1 cellular context compared by ENCODE assay signal in genomic region chr22:21663738-21664137, GRCh38.
TF ChIP-seq lines count a peak whose summit lies in the region.

No MANE protein-coding gene starts in this region.

TF ChIP-seq in K562, 482 proteins besides CTCF, POLR2A, EP300 and RAD21:
- TF ChIP-seq SP2 (IDR thresholded peaks at IDR 0.05; ENCODE audit: extremely low read depth, low read depth, low read length, poor library complexity, severe bottlenecking) (peak; percentile 7), KAT2B (IDR thresholded peaks at IDR 0.05; ENCODE audit: low read depth, low read length) (no peak), CGGBP1 (CRISPR knock-in tag; IDR thresholded peaks at IDR 0.05) (no peak), PRPF4 (IDR thresholded peaks at IDR 0.05; ENCODE audit: insufficient read depth, low read depth, low read length, poor library complexity, severe bottlenecking) (no peak), SREBF1 (IDR thresholded peaks at IDR 0.05; ENCODE audit: borderline replicate concordance, low read depth, low read length) (0 out of 2 replicates have a peak, but pooled peaks have one; percentile 12), ZNF561 (CRISPR knock-in tag; conservative IDR thresholded peaks at IDR 0.05) (no peak), KLF13 (tag; IDR thresholded peaks at IDR 0.05; ENCODE audit: borderline replicate concordance, low read depth) (no peak), STAG1 (CRISPR knock-in tag; IDR thresholded peaks at IDR 0.05; ENCODE audit: borderline replicate concordance) (no peak), SMARCB1 (IDR thresholded peaks at IDR 0.05; ENCODE audit: insufficient read length, low read depth) (no peak), HMGXB4 (CRISPR knock-in tag; IDR thresholded peaks at IDR 0.05) (peak; percentile 61; the same call in 1 of the 2 replicates)
- TF ChIP-seq, protein P1, sequence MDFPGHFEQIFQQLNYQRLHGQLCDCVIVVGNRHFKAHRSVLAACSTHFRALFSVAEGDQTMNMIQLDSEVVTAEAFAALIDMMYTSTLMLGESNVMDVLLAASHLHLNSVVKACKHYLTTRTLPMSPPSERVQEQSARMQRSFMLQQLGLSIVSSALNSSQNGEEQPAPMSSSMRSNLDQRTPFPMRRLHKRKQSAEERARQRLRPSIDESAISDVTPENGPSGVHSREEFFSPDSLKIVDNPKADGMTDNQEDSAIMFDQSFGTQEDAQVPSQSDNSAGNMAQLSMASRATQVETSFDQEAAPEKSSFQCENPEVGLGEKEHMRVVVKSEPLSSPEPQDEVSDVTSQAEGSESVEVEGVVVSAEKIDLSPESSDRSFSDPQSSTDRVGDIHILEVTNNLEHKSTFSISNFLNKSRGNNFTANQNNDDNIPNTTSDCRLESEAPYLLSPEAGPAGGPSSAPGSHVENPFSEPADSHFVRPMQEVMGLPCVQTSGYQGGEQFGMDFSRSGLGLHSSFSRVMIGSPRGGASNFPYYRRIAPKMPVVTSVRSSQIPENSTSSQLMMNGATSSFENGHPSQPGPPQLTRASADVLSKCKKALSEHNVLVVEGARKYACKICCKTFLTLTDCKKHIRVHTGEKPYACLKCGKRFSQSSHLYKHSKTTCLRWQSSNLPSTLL (IDR thresholded peaks at IDR 0.05), result no peak
- TF ChIP-seq, protein P2, sequence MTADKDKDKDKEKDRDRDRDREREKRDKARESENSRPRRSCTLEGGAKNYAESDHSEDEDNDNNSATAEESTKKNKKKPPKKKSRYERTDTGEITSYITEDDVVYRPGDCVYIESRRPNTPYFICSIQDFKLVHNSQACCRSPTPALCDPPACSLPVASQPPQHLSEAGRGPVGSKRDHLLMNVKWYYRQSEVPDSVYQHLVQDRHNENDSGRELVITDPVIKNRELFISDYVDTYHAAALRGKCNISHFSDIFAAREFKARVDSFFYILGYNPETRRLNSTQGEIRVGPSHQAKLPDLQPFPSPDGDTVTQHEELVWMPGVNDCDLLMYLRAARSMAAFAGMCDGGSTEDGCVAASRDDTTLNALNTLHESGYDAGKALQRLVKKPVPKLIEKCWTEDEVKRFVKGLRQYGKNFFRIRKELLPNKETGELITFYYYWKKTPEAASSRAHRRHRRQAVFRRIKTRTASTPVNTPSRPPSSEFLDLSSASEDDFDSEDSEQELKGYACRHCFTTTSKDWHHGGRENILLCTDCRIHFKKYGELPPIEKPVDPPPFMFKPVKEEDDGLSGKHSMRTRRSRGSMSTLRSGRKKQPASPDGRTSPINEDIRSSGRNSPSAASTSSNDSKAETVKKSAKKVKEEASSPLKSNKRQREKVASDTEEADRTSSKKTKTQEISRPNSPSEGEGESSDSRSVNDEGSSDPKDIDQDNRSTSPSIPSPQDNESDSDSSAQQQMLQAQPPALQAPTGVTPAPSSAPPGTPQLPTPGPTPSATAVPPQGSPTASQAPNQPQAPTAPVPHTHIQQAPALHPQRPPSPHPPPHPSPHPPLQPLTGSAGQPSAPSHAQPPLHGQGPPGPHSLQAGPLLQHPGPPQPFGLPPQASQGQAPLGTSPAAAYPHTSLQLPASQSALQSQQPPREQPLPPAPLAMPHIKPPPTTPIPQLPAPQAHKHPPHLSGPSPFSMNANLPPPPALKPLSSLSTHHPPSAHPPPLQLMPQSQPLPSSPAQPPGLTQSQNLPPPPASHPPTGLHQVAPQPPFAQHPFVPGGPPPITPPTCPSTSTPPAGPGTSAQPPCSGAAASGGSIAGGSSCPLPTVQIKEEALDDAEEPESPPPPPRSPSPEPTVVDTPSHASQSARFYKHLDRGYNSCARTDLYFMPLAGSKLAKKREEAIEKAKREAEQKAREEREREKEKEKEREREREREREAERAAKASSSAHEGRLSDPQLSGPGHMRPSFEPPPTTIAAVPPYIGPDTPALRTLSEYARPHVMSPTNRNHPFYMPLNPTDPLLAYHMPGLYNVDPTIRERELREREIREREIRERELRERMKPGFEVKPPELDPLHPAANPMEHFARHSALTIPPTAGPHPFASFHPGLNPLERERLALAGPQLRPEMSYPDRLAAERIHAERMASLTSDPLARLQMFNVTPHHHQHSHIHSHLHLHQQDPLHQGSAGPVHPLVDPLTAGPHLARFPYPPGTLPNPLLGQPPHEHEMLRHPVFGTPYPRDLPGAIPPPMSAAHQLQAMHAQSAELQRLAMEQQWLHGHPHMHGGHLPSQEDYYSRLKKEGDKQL (CRISPR knock-in tag; IDR thresholded peaks at IDR 0.05; ENCODE audit: borderline replicate concordance), result no peak
